Comparison of ENCODE assay signal across 1 cellular context in genomic region chr13:62234780-62235530, GRCh38.
TF ChIP-seq lines count a peak whose summit lies in the region.

No MANE protein-coding gene starts in this region.

TF ChIP-seq in IMR-90, 13 proteins besides CTCF, POLR2A, EP300 and RAD21 (continued from another document):
- TF ChIP-seq, protein P1, sequence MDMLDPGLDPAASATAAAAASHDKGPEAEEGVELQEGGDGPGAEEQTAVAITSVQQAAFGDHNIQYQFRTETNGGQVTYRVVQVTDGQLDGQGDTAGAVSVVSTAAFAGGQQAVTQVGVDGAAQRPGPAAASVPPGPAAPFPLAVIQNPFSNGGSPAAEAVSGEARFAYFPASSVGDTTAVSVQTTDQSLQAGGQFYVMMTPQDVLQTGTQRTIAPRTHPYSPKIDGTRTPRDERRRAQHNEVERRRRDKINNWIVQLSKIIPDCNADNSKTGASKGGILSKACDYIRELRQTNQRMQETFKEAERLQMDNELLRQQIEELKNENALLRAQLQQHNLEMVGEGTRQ (IDR thresholded peaks at IDR 0.05; ENCODE audit: low read depth, low read length), result no peak
- TF ChIP-seq RCOR1 (IDR thresholded peaks at IDR 0.05; ENCODE audit: insufficient replicate concordance, low read length) (no peak), MAFK (IDR thresholded peaks at IDR 0.05; ENCODE audit: low read depth, low read length) (no peak), MXI1 (IDR thresholded peaks at IDR 0.05; ENCODE audit: borderline replicate concordance, low read depth, low read length) (no peak), CHD1 (IDR thresholded peaks at IDR 0.05; ENCODE audit: low read depth, low read length) (no peak), BHLHE40 (IDR thresholded peaks at IDR 0.05; ENCODE audit: low read depth, low read length) (no peak), MAZ (IDR thresholded peaks at IDR 0.05; ENCODE audit: borderline replicate concordance, low read depth, low read length) (no peak)
